In genomic region chr19:55165952-55166529, GRCh38 we compare ENCODE assay signal across 9 cellular contexts. TPM values are rescaled to one million over a fixed set of nuclear protein-coding genes. Genes with fewer than 3 reads are reported as not detected.
DNase-seq lines count a peak whose midpoint lies in the region; ATAC-seq, FAIRE-seq and TF ChIP-seq lines count a peak whose summit lies in the region.
"Had no signal": no experiment of that assay in that cellular context is flagged by ENCODE, and none has a peak within 500 bp of the region (broad histone marks: within the 10 kb centered on the region; RNA-seq: fewer than 3 reads in every experiment).

No MANE protein-coding gene starts in this region.

- no TSS peak for BruUV-seq in Calu3 (replicated peaks; lab: Mats Ljungman, UMichigan)

- H3K23me2 ChIP-seq in H1 (ENCODE audit: low read depth, low read length): peaks cover 4% of the 10 kb centered on the region; the same call in 1 of the 2 replicates

- no peak overlapping the region for H3K56ac ChIP-seq in H1 (replicated peaks; ENCODE audit: insufficient read length, low read depth, low read length)

- H3K4me3 ChIP-seq in H1 (ENCODE audit: extremely low read depth in 1 of 4, insufficient read depth in 2 of 4, low read depth in 3 of 4, low read length in 4 of 4): peak overlapping the region; percentile 29 to 66 (median 54); a peak in 7 of 8 replicates
- peak overlapping the region; percentile 60 to 82 for H3K4me3 ChIP-seq in mesenchymal stem cell (ENCODE audit: insufficient read depth in 1 of 2, low read depth in 1 of 2, low read length in 2 of 2)

- no peak overlapping the region for H4K91ac ChIP-seq in H1 (replicated peaks; ENCODE audit: insufficient read length, low read length)
- no peak overlapping the region for H4K91ac ChIP-seq in mesenchymal stem cell (ENCODE audit: low read length)

- TF ChIP-seq CTCF in Calu3 (IDR thresholded peaks at IDR 0.05; ENCODE audit: unreplicated experiment) (peak; percentile 66), WTC11 (IDR thresholded peaks at IDR 0.05) (peak; percentile 22; the same call in 1 of the 2 replicates), H1 (IDR thresholded peaks at IDR 0.05; ENCODE audit: control extremely low read depth in 1 of 3, insufficient read depth in 1 of 3, low read depth in 1 of 3, low read length in 3 of 3) (peak; percentile 68 to 96 (median 85))

- no peak for TF ChIP-seq POLR2A in H1 (IDR thresholded peaks at IDR 0.05; ENCODE audit: control extremely low read depth in 1 of 2, low read depth in 2 of 2, low read length in 2 of 2)

- H3K27me3 ChIP-seq in H1 (replicated peaks in 1 of 4; ENCODE audit: control insufficient read depth in 3 of 4, extremely low read depth in 1 of 4, insufficient read depth in 3 of 4, low read length in 3 of 4): peaks cover 5 to 31% (median 15%) of the 10 kb centered on the region in 4 experiments; a peak in 6 of 7 replicates
- H3K27me3 ChIP-seq in mesenchymal stem cell (ENCODE audit: control insufficient read depth in 1 of 2, insufficient read depth in 1 of 2, low read length in 2 of 2): peaks cover 32 to 54% of the 10 kb centered on the region in 2 experiments

- no peak overlapping the region; the same call in 1 of the 2 replicates for H2BK5ac ChIP-seq in H1 (ENCODE audit: low read depth, low read length)
- H2BK5ac ChIP-seq in mesenchymal stem cell (ENCODE audit: low read depth, low read length, poor library complexity, severe bottlenecking): no peak overlapping the region

- H3K14ac ChIP-seq in H1 (ENCODE audit: insufficient read length) (no peak overlapping the region), mesenchymal stem cell (ENCODE audit: low read length in 2 of 2) (no peak overlapping the region)

- 2% methylated on average over 32 of the region's 34 CpGs; no CpG with 5 or more reads in 1 of the 2 experiments for WGBS in H1 (ENCODE audit: extremely low coverage in 1 of 2, insufficient coverage in 1 of 2, insufficient read length in 1 of 2, insufficient replicate concordance in 2 of 2, low coverage in 1 of 2, low lambda C conversion rate in 2 of 2, missing lambda C conversion rate in 1 of 2), 2 experiments
- 4% methylated on average over 31 of the region's 34 CpGs for WGBS in mesenchymal stem cell

- H2BK15ac ChIP-seq in H1 (ENCODE audit: low read length) (no peak overlapping the region), mesenchymal stem cell (ENCODE audit: low read depth, poor library complexity, severe bottlenecking) (no peak overlapping the region)

- H3K18ac ChIP-seq in H1 (ENCODE audit: extremely low read depth, low read length) (no peak overlapping the region), mesenchymal stem cell (ENCODE audit: low read depth in 1 of 2, low read length in 2 of 2) (no peak overlapping the region)

- peak in 1 of 2 experiments; percentile 34; a peak in 2 of 4 replicates for TF ChIP-seq RAD21 in H1 (IDR thresholded peaks at IDR 0.05 in 1 of 2, conservative IDR thresholded peaks at IDR 0.05 in 1 of 2; ENCODE audit: low read depth in 2 of 2, low read length in 2 of 2)

- H3K36me3 Mint-ChIP-seq in Calu3 (ENCODE audit: insufficient read depth, unreplicated experiment) (peaks cover 21% of the 10 kb centered on the region), WTC11 (no peaks in the 10 kb centered on the region)

- no peak overlapping the region for H3K4ac ChIP-seq in H1 (replicated peaks; ENCODE audit: insufficient read length, low read depth, low read length)
- H3K4ac ChIP-seq in mesenchymal stem cell (ENCODE audit: low read depth in 1 of 2, low read length in 2 of 2): no peak overlapping the region

- ATAC-seq in HG02798 (IDR thresholded peaks at IDR 0.05; ENCODE audit: poor library complexity, unreplicated experiment): peak; percentile 9
- ATAC-seq in WTC11: peak; percentile 84
- no peak for ATAC-seq in HG03108 (IDR thresholded peaks at IDR 0.05; ENCODE audit: unreplicated experiment)

- H4K20me1 ChIP-seq in H1 (replicated peaks in 1 of 2; ENCODE audit: control insufficient read depth in 1 of 2, insufficient read depth in 2 of 2, low read length in 2 of 2): peaks cover 0 to 1% of the 10 kb centered on the region in 2 experiments

- peak; percentile 90 for FAIRE-seq in H1 (lab: Jason Lieb, UNC)

- CTCF ChIA-PET in Calu3 (lab: Charles Lee): interaction anchor here (0.5 to 1.9 kb wide), 11 partner anchors 10 to 173 kb away, joined by 3 to 19 read pairs (median 5); partner anchors contain the start of genes HSPBP1, KMT5C, PPP1R12C and PPP6R1
- CTCF ChIA-PET in WTC11 (lab: Charles Lee): interaction anchor here (0.6 to 3.2 kb wide), 48 partner anchors 9 to 489 kb away, joined by 3 to 64 read pairs (median 4); partner anchors contain the start of genes EPS8L1, HSPBP1, KMT5C and PPP1R12C
- CTCF ChIA-PET in H1 (lab: Charles Lee; ENCODE audit: partially characterized antibody): interaction anchor here (0.6 to 3.4 kb wide), 34 partner anchors 8 to 287 kb away, joined by 3 to 55 read pairs (median 4); partner anchors contain the start of genes SYT5 and TNNI3

- no peak overlapping the region for H2BK20ac ChIP-seq in H1 (ENCODE audit: low read length)

- peak overlapping the region; percentile 91 to 96 for H3K4me2 ChIP-seq in H1 (ENCODE audit: insufficient read depth in 1 of 2, low read depth in 2 of 2, low read length in 2 of 2)
- peak overlapping the region; percentile 87 for H3K4me2 ChIP-seq in mesenchymal stem cell (ENCODE audit: low read length, poor library complexity, severe bottlenecking)

- no peaks in the 10 kb centered on the region for H3K79me1 ChIP-seq in H1 (ENCODE audit: low read depth, low read length)
- no peaks in the 10 kb centered on the region for H3K79me1 ChIP-seq in mesenchymal stem cell (replicated peaks; ENCODE audit: low read length, poor library complexity, severe bottlenecking)

- H3K9me3 Mint-ChIP-seq in Calu3 (ENCODE audit: low read depth, unreplicated experiment) (no peaks in the 10 kb centered on the region), WTC11 (no peaks in the 10 kb centered on the region)

- H3K36me3 ChIP-seq in H1 (ENCODE audit: control insufficient read depth in 2 of 4, insufficient read depth in 4 of 4, low read length in 3 of 4) (no peaks in the 10 kb centered on the region), mesenchymal stem cell (ENCODE audit: control insufficient read depth in 1 of 2, insufficient read depth in 2 of 2, low read depth in 1 of 2, low read length in 2 of 2) (no peaks in the 10 kb centered on the region)

- H3K27me3 Mint-ChIP-seq in Calu3 (ENCODE audit: unreplicated experiment) (peaks cover 15% of the 10 kb centered on the region), WTC11 (ENCODE audit: low read depth) (peaks cover 71% of the 10 kb centered on the region)

- H3K9me3 ChIP-seq in H1 (ENCODE audit: insufficient read depth in 2 of 2, low read depth in 1 of 2, low read length in 1 of 2): no peaks in the 10 kb centered on the region
- H3K9me3 ChIP-seq in mesenchymal stem cell (ENCODE audit: control insufficient read depth, low read length): no peaks in the 10 kb centered on the region

- no peak for TF ChIP-seq EP300 in H1 (IDR thresholded peaks at IDR 0.05; ENCODE audit: borderline replicate concordance in 1 of 2, low read depth in 2 of 2, low read length in 2 of 2)

- H3K27ac Mint-ChIP-seq in Calu3 (ENCODE audit: unreplicated experiment) (peak overlapping the region; percentile 96), WTC11 (peak overlapping the region; percentile 75)

- H3K79me2 ChIP-seq in H1 (ENCODE audit: control insufficient read depth in 1 of 2, insufficient read depth in 2 of 2, low read length in 2 of 2): no peaks in the 10 kb centered on the region

- H3K4me1 ChIP-seq in H1 (replicated peaks in 1 of 4; ENCODE audit: control insufficient read depth in 3 of 4, insufficient read depth in 4 of 4, low read length in 3 of 4) (peaks cover 2 to 5% (median 4%) of the 10 kb centered on the region in 4 experiments; a peak in 5 of 7 replicates), mesenchymal stem cell (ENCODE audit: control insufficient read depth, insufficient read depth, low read depth, low read length) (peaks cover 11% of the 10 kb centered on the region)

- H3K27ac ChIP-seq in H1 (ENCODE audit: low read depth, low read length) (no peak overlapping the region), mesenchymal stem cell (ENCODE audit: low read length, poor library complexity, severe bottlenecking) (no peak overlapping the region)

- no peak overlapping the region for H2BK120ac ChIP-seq in H1 (replicated peaks; ENCODE audit: low read depth, low read length)
- no peak overlapping the region for H2BK120ac ChIP-seq in mesenchymal stem cell (ENCODE audit: low read depth, low read length)

- no peak overlapping the region for H2BK12ac ChIP-seq in H1 (ENCODE audit: low read depth, low read length)
- no peak overlapping the region for H2BK12ac ChIP-seq in mesenchymal stem cell (ENCODE audit: low read length in 2 of 2)

- H3K4me1 Mint-ChIP-seq in Calu3 (ENCODE audit: low read depth, unreplicated experiment) (no peaks in the 10 kb centered on the region), WTC11 (peaks cover 8% of the 10 kb centered on the region; the same call in 1 of the 2 replicates)

- H2AK5ac ChIP-seq in H1 (ENCODE audit: low read depth, low read length) (no peak overlapping the region), mesenchymal stem cell (ENCODE audit: low read length, severe bottlenecking) (no peak overlapping the region)

- H3K23ac ChIP-seq in H1 (ENCODE audit: insufficient read length) (no peak overlapping the region), mesenchymal stem cell (ENCODE audit: low read length in 2 of 2) (no peak overlapping the region)

- DNase-seq in Calu3 (peak; percentile 94), NCI-H345 (lab: John Stamatoyannopoulos, UW) (peak; percentile 75), WTC11 (ENCODE audit: low spot score) (peak; percentile 93), H1 (ENCODE audit: low read depth in 1 of 2, low spot score in 2 of 2) (peak in 1 of 2 experiments; percentile 91), mesenchymal stem cell (peak; percentile 87), stromal cell of bone marrow (ENCODE audit: low read depth) (peak; percentile 63)

- H2AFZ ChIP-seq in H1 (ENCODE audit: low read length) (no peak overlapping the region), mesenchymal stem cell (ENCODE audit: low read depth, low read length) (peak overlapping the region; percentile 87)

- H3K4me3 Mint-ChIP-seq in Calu3 (ENCODE audit: low read depth, unreplicated experiment): peak overlapping the region; percentile 84
- H3K4me3 Mint-ChIP-seq in WTC11: peak overlapping the region; percentile 94

- POLR2A ChIA-PET in WTC11 (lab: Charles Lee): interaction anchor here (0.6 to 0.8 kb wide), 2 partner anchors 20 to 130 kb away, joined by 3 read pairs; no protein-coding TSS in a partner anchor
- POLR2A ChIA-PET in H1 (lab: Charles Lee; ENCODE audit: partially characterized antibody): interaction anchor here (0.6 to 2.4 kb wide), 11 partner anchors 9 to 241 kb away, joined by 3 to 9 read pairs (median 6); partner anchors contain the start of genes TNNT1 and UBE2S

- H3K9ac ChIP-seq in H1 (replicated peaks in 1 of 4; ENCODE audit: extremely low read depth in 1 of 4, low read depth in 3 of 4, low read length in 3 of 4) (no peak overlapping the region), mesenchymal stem cell (ENCODE audit: low read length) (peak overlapping the region; percentile 41)

- H4K8ac ChIP-seq in H1 (ENCODE audit: extremely low read depth, insufficient read depth, low read length): no peak overlapping the region
- H4K8ac ChIP-seq in mesenchymal stem cell (ENCODE audit: low read length): no peak overlapping the region

- intact Hi-C loops in Calu3 (cut with micrococcal nuclease; ENCODE audit: unreplicated experiment): loop anchor here (2.0 kb wide), 1 partner anchor 25 kb away; no protein-coding TSS in a partner anchor

- no peak overlapping the region for H4K5ac ChIP-seq in H1 (ENCODE audit: insufficient read length, low read depth, low read length)

RNA-seq across cellular contexts. Expression of gene DNAAF3, which starts 0.4 kb away (rescaled TPM):
- total RNA-seq in Calu3 (2022) (10.3 and 13.1 TPM in 2 replicates), WTC11 (2021) (4.0 to 5.9 TPM (median 5.6 TPM) in 3 replicates)
- total RNA-seq in H1 (2021; fragmentation: NEBNext Ultra II Directional; extraction: Animal tissue kit (Norgen Biotek cat#: 25700)): 5.4 and 5.7 TPM in 2 replicates
- 8.0 and 13.8 TPM in 2 replicates for polyA plus RNA-seq in H1 (2011; rRNA removed)
- 7.2 TPM for polyA plus RNA-seq in H1 (2011; cell fraction: cytosol; rRNA removed)
- polyA plus RNA-seq in H1 (2011; cell fraction: nucleus; rRNA removed): 15.2 TPM
- polyA plus RNA-seq in H1 (2012, experiment 1 of 2): 4.0 to 6.8 TPM (median 5.7 TPM) in 4 replicates
- polyA plus RNA-seq in H1 (2012, experiment 2 of 2): 6.5 TPM
- polyA plus RNA-seq in H1 (2013, experiment 1 of 2): 7.0 TPM
- polyA plus RNA-seq in H1 (2013, experiment 2 of 2): 6.6 TPM
- polyA minus RNA-seq in H1 (2011; rRNA and poly(A)+ RNA removed): 1.5 and 1.9 TPM in 2 replicates
- 3.4 TPM for polyA minus RNA-seq in H1 (2011; cell fraction: cytosol; rRNA and poly(A)+ RNA removed)
- 1.8 TPM for polyA minus RNA-seq in H1 (2011; cell fraction: nucleus; rRNA and poly(A)+ RNA removed)
- 0.37 TPM for polyA plus RNA-seq in mesenchymal stem cell (2013, experiment 1 of 2)
- polyA plus RNA-seq in mesenchymal stem cell (2013, experiment 2 of 2): 0.45 TPM

RNA-seq across cellular contexts. Expression of gene TNNI3, which starts 8.5 kb away (rescaled TPM):
- total RNA-seq in Calu3 (2022) (1.3 and 2.5 TPM in 2 replicates), WTC11 (2021) (15.0 to 36.7 TPM (median 34.0 TPM) in 3 replicates)
- total RNA-seq in H1 (2021; fragmentation: NEBNext Ultra II Directional; extraction: Animal tissue kit (Norgen Biotek cat#: 25700)): 16.6 and 16.9 TPM in 2 replicates
- 56.0 and 67.9 TPM in 2 replicates for polyA plus RNA-seq in H1 (2011; rRNA removed)
- polyA plus RNA-seq in H1 (2011; cell fraction: cytosol; rRNA removed): 60.1 TPM
- polyA plus RNA-seq in H1 (2011; cell fraction: nucleus; rRNA removed): 34.8 TPM
- 29.4 to 46.2 TPM (median 42.5 TPM) in 4 replicates for polyA plus RNA-seq in H1 (2012, experiment 1 of 2)
- 33.8 TPM for polyA plus RNA-seq in H1 (2012, experiment 2 of 2)
- 59.4 TPM for polyA plus RNA-seq in H1 (2013, experiment 1 of 2)
- 58.0 TPM for polyA plus RNA-seq in H1 (2013, experiment 2 of 2)
- 1.8 and 3.7 TPM in 2 replicates for polyA minus RNA-seq in H1 (2011; rRNA and poly(A)+ RNA removed)
- 9.2 TPM for polyA minus RNA-seq in H1 (2011; cell fraction: cytosol; rRNA and poly(A)+ RNA removed)
- 7.5 TPM for polyA minus RNA-seq in H1 (2011; cell fraction: nucleus; rRNA and poly(A)+ RNA removed)
- 0.18 TPM for polyA plus RNA-seq in mesenchymal stem cell (2013, experiment 1 of 2)
- 0.18 TPM for polyA plus RNA-seq in mesenchymal stem cell (2013, experiment 2 of 2)
- total RNA-seq: T-helper 2 cell treated with Interferon-gamma antibody and Interleukin-4, amounts not matched to agents 100 ng/mL and 5 ng/mL, for 36 hours had no signal

RNA-seq across cellular contexts. Expression of gene SYT5, which starts 14.0 kb away (rescaled TPM):
- total RNA-seq in Calu3 (2022) (0.54 and 0.71 TPM in 2 replicates), WTC11 (2021) (0.77 to 2.5 TPM (median 1.1 TPM) in 3 replicates)
- 0.35 and 0.99 TPM in 2 replicates for total RNA-seq in H1 (2021; fragmentation: NEBNext Ultra II Directional; extraction: Animal tissue kit (Norgen Biotek cat#: 25700))
- polyA plus RNA-seq in H1 (2011; rRNA removed): 0.67 and 1.6 TPM in 2 replicates
- polyA plus RNA-seq in H1 (2011; cell fraction: cytosol; rRNA removed): 0.67 TPM
- 1.2 TPM for polyA plus RNA-seq in H1 (2011; cell fraction: nucleus; rRNA removed)
- 2.0 to 6.0 TPM (median 2.1 TPM) in 4 replicates for polyA plus RNA-seq in H1 (2012, experiment 1 of 2)
- 4.8 TPM for polyA plus RNA-seq in H1 (2012, experiment 2 of 2)
- 1.6 TPM for polyA plus RNA-seq in H1 (2013, experiment 1 of 2)
- 2.3 TPM for polyA plus RNA-seq in H1 (2013, experiment 2 of 2)
- 0.38 and 0.73 TPM in 2 replicates for polyA minus RNA-seq in H1 (2011; rRNA and poly(A)+ RNA removed)
- 1.2 TPM for polyA minus RNA-seq in H1 (2011; cell fraction: cytosol; rRNA and poly(A)+ RNA removed)
- polyA minus RNA-seq in H1 (2011; cell fraction: nucleus; rRNA and poly(A)+ RNA removed): 0.80 TPM
- 0.28 TPM for polyA plus RNA-seq in mesenchymal stem cell (2013, experiment 1 of 2)
- 0.38 TPM for polyA plus RNA-seq in mesenchymal stem cell (2013, experiment 2 of 2)
- total RNA-seq: T-helper 2 cell treated with Interferon-gamma antibody and Interleukin-4, amounts not matched to agents 100 ng/mL and 5 ng/mL, for 36 hours had no signal

RNA-seq across cellular contexts. Expression of gene TNNT1, which starts 17.0 kb away (rescaled TPM):
- 48.8 and 53.7 TPM in 2 replicates for total RNA-seq in Calu3 (2022)
- total RNA-seq in WTC11 (2021): 50.6 to 127 TPM (median 108 TPM) in 3 replicates
- 107 and 115 TPM in 2 replicates for total RNA-seq in H1 (2021; fragmentation: NEBNext Ultra II Directional; extraction: Animal tissue kit (Norgen Biotek cat#: 25700))
- 69.6 and 97.9 TPM in 2 replicates for polyA plus RNA-seq in H1 (2011; rRNA removed)
- polyA plus RNA-seq in H1 (2011; cell fraction: cytosol; rRNA removed): 164 TPM
- polyA plus RNA-seq in H1 (2011; cell fraction: nucleus; rRNA removed): 90.2 TPM
- polyA plus RNA-seq in H1 (2012, experiment 1 of 2): 112 to 203 TPM (median 168 TPM) in 4 replicates
- 169 TPM for polyA plus RNA-seq in H1 (2012, experiment 2 of 2)
- 121 TPM for polyA plus RNA-seq in H1 (2013, experiment 1 of 2)
- 121 TPM for polyA plus RNA-seq in H1 (2013, experiment 2 of 2)
- polyA minus RNA-seq in H1 (2011; rRNA and poly(A)+ RNA removed): 11.5 and 12.7 TPM in 2 replicates
- 25.4 TPM for polyA minus RNA-seq in H1 (2011; cell fraction: cytosol; rRNA and poly(A)+ RNA removed)
- polyA minus RNA-seq in H1 (2011; cell fraction: nucleus; rRNA and poly(A)+ RNA removed): 20.5 TPM
- 1.2 TPM for polyA plus RNA-seq in mesenchymal stem cell (2013, experiment 1 of 2)
- 0.99 TPM for polyA plus RNA-seq in mesenchymal stem cell (2013, experiment 2 of 2)

RNA-seq across cellular contexts. Expression of gene PTPRH, which starts 43.3 kb away (rescaled TPM):
- 34.6 and 43.2 TPM in 2 replicates for total RNA-seq in Calu3 (2022)
- 0.41 to 0.63 TPM (median 0.44 TPM) in 3 replicates for total RNA-seq in WTC11 (2021)
- total RNA-seq in H1 (2021; fragmentation: NEBNext Ultra II Directional; extraction: Animal tissue kit (Norgen Biotek cat#: 25700)): 0.21 and 0.30 TPM in 2 replicates
- polyA plus RNA-seq in H1 (2011; rRNA removed): 0.39 and 1.1 TPM in 2 replicates
- 0.34 TPM for polyA plus RNA-seq in H1 (2011; cell fraction: cytosol; rRNA removed)
- polyA plus RNA-seq in H1 (2011; cell fraction: nucleus; rRNA removed): 1.3 TPM
- polyA plus RNA-seq in H1 (2012, experiment 1 of 2): 0.19 to 0.57 TPM (median 0.32 TPM) in 4 replicates
- polyA plus RNA-seq in H1 (2012, experiment 2 of 2): 0.31 TPM
- 0.75 TPM for polyA plus RNA-seq in H1 (2013, experiment 1 of 2)
- 0.98 TPM for polyA plus RNA-seq in H1 (2013, experiment 2 of 2)
- polyA minus RNA-seq in H1 (2011; rRNA and poly(A)+ RNA removed): 1.6 TPM in 2 replicates
- 0.51 TPM for polyA minus RNA-seq in H1 (2011; cell fraction: cytosol; rRNA and poly(A)+ RNA removed)
- 1.3 TPM for polyA minus RNA-seq in H1 (2011; cell fraction: nucleus; rRNA and poly(A)+ RNA removed)
- 1.1 TPM for polyA plus RNA-seq in mesenchymal stem cell (2013, experiment 1 of 2)
- polyA plus RNA-seq in mesenchymal stem cell (2013, experiment 2 of 2): 1.0 TPM
- total RNA-seq: T-helper 2 cell treated with Interferon-gamma antibody and Interleukin-4, amounts not matched to agents 100 ng/mL and 5 ng/mL, for 36 hours had no signal

Comparison
In these comparisons a context has a peak if more than half of its experiments do, and no peak if none do; other contexts are left out.
1. CTCF ChIP-seq: peak in every context shown above with its lines; median percentile 85 in H1; 66 in Calu3; 22 in WTC11.